Comparison of ENCODE assay signal across 23 cellular contexts in genomic region chr1:82807563-82807962, GRCh38.
"Had no signal": no experiment of that assay in that cellular context is flagged by ENCODE, and none has a peak within 500 bp of the region (broad histone marks: within the 10 kb centered on the region; RNA-seq: fewer than 3 reads in every experiment).

No MANE protein-coding gene starts in this region.

- H3K9me3 ChIP-seq: colonic mucosa, esophagus muscularis mucosa, esophagus squamous epithelium, gastrocnemius medialis, gastroesophageal sphincter, heart left ventricle, heart right ventricle had no signal

- H3K9me3 Mint-ChIP-seq: dendritic cell treated with granulocyte-macrophage colony-stimulating factor and Interleukin-4, amounts not matched to agents 40 ng/mL and 50 ng/mL, for 4 days; endodermal cell had no signal

- DNase-seq: colonic mucosa; cortex of kidney; dermis blood vessel endothelial cell; dorsolateral prefrontal cortex; effector CD8-positive, alpha-beta T cell; effector memory CD4-positive, alpha-beta T cell; effector memory CD8-positive, alpha-beta T cell; endodermal cell; erythroblast; esophagus squamous epithelium; foreskin fibroblast; foreskin keratinocyte; foreskin melanocyte; gastrocnemius medialis; glutamatergic neuron; head of caudate nucleus; heart left ventricle; heart right ventricle had no signal

- H3K27me3 ChIP-seq: colonic mucosa, dorsolateral prefrontal cortex, esophagus muscularis mucosa, esophagus squamous epithelium, foreskin keratinocyte, gastrocnemius medialis, gastroesophageal sphincter, heart left ventricle, heart right ventricle had no signal

- H3K4me1 ChIP-seq: colonic mucosa, esophagus muscularis mucosa, esophagus squamous epithelium, foreskin keratinocyte, gastrocnemius medialis, gastroesophageal sphincter, heart left ventricle, heart right ventricle had no signal

- H3K27me3 Mint-ChIP-seq: dendritic cell treated with granulocyte-macrophage colony-stimulating factor and Interleukin-4, amounts not matched to agents 40 ng/mL and 50 ng/mL, for 4 days; effector memory CD8-positive, alpha-beta T cell had no signal

- H3K27ac ChIP-seq: colonic mucosa, coronary artery, dorsolateral prefrontal cortex, epithelial cell of prostate, esophagus muscularis mucosa, esophagus squamous epithelium, foreskin keratinocyte, gastrocnemius medialis, gastroesophageal sphincter, heart left ventricle, heart right ventricle had no signal

- H3K27ac Mint-ChIP-seq: dendritic cell treated with granulocyte-macrophage colony-stimulating factor and Interleukin-4, amounts not matched to agents 40 ng/mL and 50 ng/mL, for 4 days; effector memory CD8-positive, alpha-beta T cell; endodermal cell had no signal

- H3K4me3 ChIP-seq: colonic mucosa, coronary artery, dorsolateral prefrontal cortex, esophagus muscularis mucosa, esophagus squamous epithelium, gastrocnemius medialis, gastroesophageal sphincter, heart left ventricle, heart right ventricle had no signal

- H3K4me3 Mint-ChIP-seq: dendritic cell treated with granulocyte-macrophage colony-stimulating factor and Interleukin-4, amounts not matched to agents 40 ng/mL and 50 ng/mL, for 4 days; effector memory CD8-positive, alpha-beta T cell; endodermal cell had no signal

- H3K36me3 ChIP-seq: colonic mucosa, esophagus muscularis mucosa, esophagus squamous epithelium, gastrocnemius medialis, gastroesophageal sphincter, heart left ventricle, heart right ventricle had no signal
